15 cellular contexts compared by ENCODE assay signal in genomic region chr10:72227826-72228225, GRCh38. TPM values are rescaled to one million over a fixed set of nuclear protein-coding genes. Genes with fewer than 3 reads are reported as not detected.
A peak's percentile ranks its signal among the peaks of the same experiment; 100 is the strongest.
DNase-seq lines count a peak whose midpoint lies in the region; ATAC-seq and TF ChIP-seq lines count a peak whose summit lies in the region.
"Had no signal": no experiment of that assay in that cellular context is flagged by ENCODE, and none has a peak within 500 bp of the region (broad histone marks: within the 10 kb centered on the region; RNA-seq: fewer than 3 reads in every experiment).

No MANE protein-coding gene starts in this region.

- peaks cover 24 to 82% (median 57%) of the 10 kb centered on the region in 11 experiments for H3K36me3 ChIP-seq in BLaER1 treated with 17β-estradiol and CSF1 and Interleukin-3, amounts not matched to agents 10 nM and 100 nM
- H3K36me3 ChIP-seq in GM23338 (ENCODE audit: insufficient read depth) = peaks cover 3% of the 10 kb centered on the region; the same call in 1 of the 2 replicates
- peaks cover 0 to 90% (median 45%) of the 10 kb centered on the region in 6 donors for H3K36me3 ChIP-seq in spleen

- H3K4me1 Mint-ChIP-seq in GM23338 = peaks cover 18% of the 10 kb centered on the region; the same call in 2 of the 3 replicates
- peaks cover 8 to 40% of the 10 kb centered on the region in 2 donors for H3K4me1 Mint-ChIP-seq in effector memory CD8-positive, alpha-beta T cell (ENCODE audit: low read depth in 2 of 2)

- H3K9me3 Mint-ChIP-seq in GM23338 = no peaks in the 10 kb centered on the region
- no peaks in the 10 kb centered on the region for H3K9me3 Mint-ChIP-seq in effector memory CD8-positive, alpha-beta T cell
- H3K9me3 Mint-ChIP-seq: activated T-helper 17 cell treated with anti-CD3 and anti-CD28 coated beads, Interleukin-2, amount 50 U/mL, for 72 hours had no signal

- peak overlapping the region; percentile 37 to 71 (median 58) for H3K4me2 ChIP-seq in BLaER1 treated with 17β-estradiol and CSF1 and Interleukin-3, amounts not matched to agents 10 nM and 100 nM
- H3K4me2 ChIP-seq in GM23338 = no peak overlapping the region

- H3K27me3 ChIP-seq in BLaER1 treated with 17β-estradiol and CSF1 and Interleukin-3, amounts not matched to agents 10 nM and 100 nM = no peaks in the 10 kb centered on the region
- H3K27me3 ChIP-seq in GM23338 (ENCODE audit: insufficient read depth) (no peaks in the 10 kb centered on the region), dorsolateral prefrontal cortex (no peaks in the 10 kb centered on the region), spleen (replicated peaks in 1 of 7) (no peaks in the 10 kb centered on the region)
- H3K27me3 ChIP-seq: BE2C had no signal

- no peaks in the 10 kb centered on the region for H3K27me3 Mint-ChIP-seq in GM23338 (ENCODE audit: insufficient read depth, low read depth, poor library complexity)
- H3K27me3 Mint-ChIP-seq in effector memory CD8-positive, alpha-beta T cell = no peaks in the 10 kb centered on the region
- H3K27me3 Mint-ChIP-seq: activated T-helper 17 cell treated with anti-CD3 and anti-CD28 coated beads, Interleukin-2, amount 50 U/mL, for 72 hours had no signal

- no peak overlapping the region for H2AFZ ChIP-seq in GM23338

- WGBS in spleen, 5 donors = 68 to 89% (median 80%) methylated on average over 6 of the region's 6 CpGs

- no peak overlapping the region for H3K27ac Mint-ChIP-seq in GM23338
- H3K27ac Mint-ChIP-seq in effector memory CD8-positive, alpha-beta T cell = peak overlapping the region in 1 of 2 donors; percentile 28

- no peaks in the 10 kb centered on the region for H3K9me3 ChIP-seq in BLaER1 treated with 17β-estradiol and CSF1 and Interleukin-3, amounts not matched to agents 10 nM and 100 nM (replicated peaks in 1 of 11)
- no peaks in the 10 kb centered on the region for H3K9me3 ChIP-seq in spleen
- H3K9me3 ChIP-seq: BE2C had no signal

- H4K20me1 ChIP-seq in BLaER1 treated with 17β-estradiol and CSF1 and Interleukin-3, amounts not matched to agents 10 nM and 100 nM = peaks cover 0 to 11% (median 0%) of the 10 kb centered on the region in 11 experiments; a peak in 5 of 22 replicates
- 0 out of 2 replicates have a peak, but pooled peaks cover 3% of the 10 kb centered on the region for H4K20me1 ChIP-seq in GM23338 (replicated peaks; ENCODE audit: insufficient read depth)

- peak overlapping the region in 4 of 11 experiments; percentile 2 to 61 (median 54); a peak in 8 of 22 replicates for H3K27ac ChIP-seq in BLaER1 treated with 17β-estradiol and CSF1 and Interleukin-3, amounts not matched to agents 10 nM and 100 nM
- H3K27ac ChIP-seq in GM23338 (ENCODE audit: low read depth) (peak overlapping the region; percentile 14; the same call in 1 of the 2 replicates), dorsolateral prefrontal cortex (peak overlapping the region in 48 of 59 donors; percentile 6 to 85 (median 60)), spleen (peak overlapping the region in 5 of 8 donors; percentile 16 to 78 (median 45))

- in situ Hi-C loops in GM13977 (cut with MboI; ENCODE audit: low pct_unique_long_range_greater_than_20kb, low sequenced_read_pairs, unreplicated experiment) = no loop called here

- no peak overlapping the region for H3K4me3 ChIP-seq in BLaER1 treated with 17β-estradiol and CSF1 and Interleukin-3, amounts not matched to agents 10 nM and 100 nM
- H3K4me3 ChIP-seq in GM23338 = no peak overlapping the region
- H3K4me3 ChIP-seq in dorsolateral prefrontal cortex = no peak overlapping the region
- no peak overlapping the region for H3K4me3 ChIP-seq in spleen
- H3K4me3 ChIP-seq: coronary artery had no signal

- no peak for TF ChIP-seq POLR2A in spleen (IDR thresholded peaks at IDR 0.05)

- no peaks in the 10 kb centered on the region for H3K9me2 ChIP-seq in GM23338 (ENCODE audit: insufficient read depth)

- 0 out of 2 replicates have a peak, but pooled peaks cover 4% of the 10 kb centered on the region for H3F3A ChIP-seq in GM23338 (replicated peaks; ENCODE audit: low read depth)

- peaks cover 43 to 85% (median 62%) of the 10 kb centered on the region in 10 experiments for H3K4me1 ChIP-seq in BLaER1 treated with 17β-estradiol and CSF1 and Interleukin-3, amounts not matched to agents 10 nM and 100 nM
- H3K4me1 ChIP-seq in GM23338 (ENCODE audit: insufficient read depth) (no peaks in the 10 kb centered on the region), spleen (peaks cover 41 to 93% (median 75%) of the 10 kb centered on the region in 6 donors)

- peaks cover 68% of the 10 kb centered on the region for H3K79me2 ChIP-seq in GM23338 (replicated peaks; ENCODE audit: insufficient read depth)

- H3K36me3 Mint-ChIP-seq in GM23338 (ENCODE audit: low read depth) = peaks cover 21% of the 10 kb centered on the region
- peaks cover 64% of the 10 kb centered on the region for H3K36me3 Mint-ChIP-seq in effector memory CD8-positive, alpha-beta T cell (ENCODE audit: insufficient read depth)

- peak overlapping the region in 6 of 11 experiments; percentile 3 to 51 (median 34); a peak in 6 of 22 replicates for H3K9ac ChIP-seq in BLaER1 treated with 17β-estradiol and CSF1 and Interleukin-3, amounts not matched to agents 10 nM and 100 nM

- no peak for ATAC-seq in GM23338
- no peak for ATAC-seq in effector memory CD8-positive, alpha-beta T cell (replicated peaks)
- ATAC-seq: activated T-helper 17 cell treated with anti-CD3 and anti-CD28 coated beads, Interleukin-2, amount 50 U/mL, for 72 hours had no signal

- TF ChIP-seq CTCF in GM23338 (conservative IDR thresholded peaks at IDR 0.05; ENCODE audit: low read depth in 2 of 2) (no peak), dorsolateral prefrontal cortex (IDR thresholded peaks at IDR 0.05 in 54 of 56, conservative IDR thresholded peaks at IDR 0.05 in 2 of 56; ENCODE audit: low read depth in 1 of 56, partially characterized antibody in 56 of 56) (no peak), spleen (IDR thresholded peaks at IDR 0.05 in 8 of 11, conservative IDR thresholded peaks at IDR 0.05 in 3 of 11) (no peak), GM13977 (IDR thresholded peaks at IDR 0.05; ENCODE audit: extremely low read depth, insufficient read depth, missing control alignments) (no peak)

- intact Hi-C loops in dorsolateral prefrontal cortex (cut with DNase I) = loop anchor here (10.0 kb wide), 3 partner anchors 173 to 333 kb away; no protein-coding TSS in a partner anchor
- intact Hi-C loops in spleen (cut with DNase I; ENCODE audit: low total_unique reads) = no loop called here

- DNase-seq in GM23338 (ENCODE audit: low spot score) (no peak), dorsolateral prefrontal cortex (no peak), spleen (no peak), GM13977 (ENCODE audit: low spot score) (no peak)
- DNase-seq in activated CD4-positive, CD25-positive, alpha-beta regulatory T cell (lab: John Stamatoyannopoulos, UW) = no peak
- no peak for DNase-seq in effector memory CD8-positive, alpha-beta T cell
- DNase-seq: activated CD4-positive, alpha-beta T cell treated with anti-CD3 and anti-CD28 coated beads, Interleukin-2, amount 50 U/mL, for 4 hours; BE2C; erythroblast; Kasumi-1; NCI-H446; nucleus accumbens had no signal

- no peak overlapping the region for H3K4me3 Mint-ChIP-seq in GM23338
- no peak overlapping the region for H3K4me3 Mint-ChIP-seq in effector memory CD8-positive, alpha-beta T cell
- H3K4me3 Mint-ChIP-seq: activated T-helper 17 cell treated with anti-CD3 and anti-CD28 coated beads, Interleukin-2, amount 50 U/mL, for 72 hours had no signal

TF ChIP-seq in GM23338, 12 proteins besides CTCF, POLR2A, EP300 and RAD21:
- TF ChIP-seq STAT1 (IDR thresholded peaks at IDR 0.05; ENCODE audit: unreplicated experiment) = no peak
- no peak for TF ChIP-seq CREB1 (CRISPR knock-in tag; IDR thresholded peaks at IDR 0.05; ENCODE audit: low read depth)
- no peak for TF ChIP-seq ZNF331 (CRISPR knock-in tag; IDR thresholded peaks at IDR 0.05; ENCODE audit: low read depth)

RNA-seq across cellular contexts. Expression of gene ASCC1, which starts 11.8 kb away (rescaled TPM):
- total RNA-seq in GM23338 (2014; rRNA removed; shearing (Covaris generic)) = 30.3 and 37.2 TPM in 2 replicates
- 13.5 and 13.7 TPM in 2 replicates for polyA plus RNA-seq in GM23338 (2016; fragmentation: Nextera tagmentation; extraction: Ambion mirVana)
- total RNA-seq in dorsolateral prefrontal cortex = 10 to 100 TPM; 22.8 to 68.2 (median 40.7) TPM
- total RNA-seq in spleen = 10 to 100 TPM; 23.7 to 41.7 (median 37.9) TPM
- polyA plus RNA-seq in spleen = 10 to 100 TPM; 11.9 to 22.0 (median 18.4) TPM

RNA-seq across cellular contexts. Expression of gene ANAPC16, which starts 12.0 kb away (rescaled TPM):
- total RNA-seq in GM23338 (2014; rRNA removed; shearing (Covaris generic)) = 77.5 and 88.5 TPM in 2 replicates
- polyA plus RNA-seq in GM23338 (2016; fragmentation: Nextera tagmentation; extraction: Ambion mirVana) (116 and 126 TPM in 2 replicates), spleen (100 to 1,000 TPM; 182 to 239 (median 224) TPM)
- total RNA-seq in dorsolateral prefrontal cortex (10 to 100 TPM; 27.8 to 74.8 (median 40.9) TPM), spleen (100 to 1,000 TPM in 3 of 7 donors, 10 to 100 TPM in 4; 70.8 to 115 (median 97.2) TPM)

RNA-seq across cellular contexts. Expression of gene DDIT4, which starts 45.9 kb away (rescaled TPM):
- total RNA-seq in GM23338 (2014; rRNA removed; shearing (Covaris generic)) = 110 and 136 TPM in 2 replicates
- polyA plus RNA-seq in GM23338 (2016; fragmentation: Nextera tagmentation; extraction: Ambion mirVana) (108 and 114 TPM in 2 replicates), spleen (100 to 1,000 TPM in 2 of 3 donors, 10 to 100 TPM in 1; 99.3 to 247 (median 209) TPM)
- total RNA-seq in dorsolateral prefrontal cortex (100 to 1,000 TPM in 73 of 120 experiments, 10 to 100 TPM in 47; 33.5 to 407 (median 111) TPM), spleen (100 to 1,000 TPM; 103 to 308 (median 249) TPM)
